Comparison of ENCODE assay signal across 19 cellular contexts in genomic region chr16:81277681-81278080, GRCh38. TPM values are rescaled to one million over a fixed set of nuclear protein-coding genes. Genes with fewer than 3 reads are reported as not detected.
DNase-seq lines count a peak whose midpoint lies in the region; ATAC-seq and TF ChIP-seq lines count a peak whose summit lies in the region.
"Had no signal": no experiment of that assay in that cellular context is flagged by ENCODE, and none has a peak within 500 bp of the region (broad histone marks: within the 10 kb centered on the region; RNA-seq: fewer than 3 reads in every experiment).

No MANE protein-coding gene starts in this region.

- TF ChIP-seq CTCF in colonic mucosa (IDR thresholded peaks at IDR 0.05) (no peak), left lung (IDR thresholded peaks at IDR 0.05) (no peak), suprapubic skin (IDR thresholded peaks at IDR 0.05) (no peak), testis (IDR thresholded peaks at IDR 0.05) (no peak)

- intact Hi-C loops in colonic mucosa (cut with DNase I): no loop called here
- intact Hi-C loops in left lung (cut with DNase I): no loop called here
- intact Hi-C loops in testis (cut with DNase I; ENCODE audit: low total_unique reads): no loop called here

- TF ChIP-seq EP300 in Ishikawa (IDR thresholded peaks at IDR 0.05; ENCODE audit: borderline replicate concordance) (no peak), suprapubic skin (IDR thresholded peaks at IDR 0.05) (no peak)

- TF ChIP-seq RAD21 in Ishikawa (IDR thresholded peaks at IDR 0.05; ENCODE audit: low read depth): no peak

- TF ChIP-seq POLR2A in suprapubic skin (IDR thresholded peaks at IDR 0.05) (no peak), testis (IDR thresholded peaks at IDR 0.05) (no peak)

- H3K9ac ChIP-seq in colonic mucosa (ENCODE audit: low read depth in 2 of 2, low read length in 2 of 2): peak overlapping the region in 1 of 2 donors; percentile 7

- H3K4me3 ChIP-seq in colonic mucosa (no peak overlapping the region), left lung (no peak overlapping the region), suprapubic skin (no peak overlapping the region), testis (no peak overlapping the region)
- H3K4me3 ChIP-seq: dorsolateral prefrontal cortex had no signal

- H3K9me3 ChIP-seq in colonic mucosa (no peaks in the 10 kb centered on the region), left lung (no peaks in the 10 kb centered on the region), suprapubic skin (no peaks in the 10 kb centered on the region), testis (no peaks in the 10 kb centered on the region)

- peak overlapping the region; percentile 59 for H3K27ac ChIP-seq in colonic mucosa
- H3K27ac ChIP-seq in left lung: no peak overlapping the region
- peak overlapping the region; percentile 79 for H3K27ac ChIP-seq in suprapubic skin
- H3K27ac ChIP-seq in testis: no peak overlapping the region

- peak; percentile 74 for ATAC-seq in left lung
- ATAC-seq: Right ventricle myocardium inferior had no signal

- WGBS in suprapubic skin: 41% methylated on average over 3 of the region's 3 CpGs
- 92 to 95% methylated on average over 3 of the region's 3 CpGs for WGBS in testis, 2 donors

- H3K36me3 ChIP-seq in colonic mucosa (no peaks in the 10 kb centered on the region), left lung (no peaks in the 10 kb centered on the region), suprapubic skin (no peaks in the 10 kb centered on the region), testis (ENCODE audit: low read depth, missing control alignments) (no peaks in the 10 kb centered on the region)

- H3K4me1 ChIP-seq in colonic mucosa (peaks cover 3% of the 10 kb centered on the region), left lung (no peaks in the 10 kb centered on the region), suprapubic skin (peaks cover 26% of the 10 kb centered on the region), testis (no peaks in the 10 kb centered on the region)

- H3K27me3 ChIP-seq in colonic mucosa (no peaks in the 10 kb centered on the region), left lung (no peaks in the 10 kb centered on the region), suprapubic skin (no peaks in the 10 kb centered on the region), testis (no peaks in the 10 kb centered on the region)
- H3K27me3 ChIP-seq: dorsolateral prefrontal cortex had no signal

- DNase-seq in colonic mucosa (peak; percentile 76), left lung (no peak), suprapubic skin (ENCODE audit: low spot score in 2 of 2) (no peak), testis (no peak), globus pallidus (ENCODE audit: low spot score) (no peak), CD1c-positive myeloid dendritic cell (ENCODE audit: extremely low spot score) (no peak)
- DNase-seq: activated CD4-positive, alpha-beta T cell treated with anti-CD3 and anti-CD28 coated beads, Interleukin-2, amount 10 ng/mL, durations not matched to agents 7 days and 5 days; activated effector memory CD4-positive, alpha-beta T cell treated with anti-CD3 and anti-CD28 coated beads, Interleukin-2, amount 50 U/mL, for 16 hours; dorsolateral prefrontal cortex; glutamatergic neuron; Kasumi-1; mesendoderm; NCI-H1417; NCI-H2171; NCI-H526 treated with DMSO at 0.1 percent for 48 hours; stimulated activated CD4-positive, alpha-beta T cell treated with anti-CD3 and anti-CD28 coated beads, Interleukin-12 subunit alpha, Interleukin-12 subunit beta, amount 100 ng/mL, for 4 hours; T-helper 1 cell had no signal

TF ChIP-seq in Ishikawa, 13 proteins besides CTCF, POLR2A, EP300 and RAD21:
- TF ChIP-seq YY1 (IDR thresholded peaks at IDR 0.05; ENCODE audit: low read depth): no peak
- no peak for TF ChIP-seq USF1 (IDR thresholded peaks at IDR 0.05)
- 0 out of 2 replicates have a peak, but pooled peaks have one; percentile 49 for TF ChIP-seq TEAD4 (IDR thresholded peaks at IDR 0.05)
- TF ChIP-seq FOXM1 (IDR thresholded peaks at IDR 0.05; ENCODE audit: borderline replicate concordance, low read depth): no peak
- no peak for TF ChIP-seq CREB1 (IDR thresholded peaks at IDR 0.05; ENCODE audit: low read depth)
- TF ChIP-seq TAF1 (IDR thresholded peaks at IDR 0.05; ENCODE audit: low read depth): no peak
- TF ChIP-seq NFIC (IDR thresholded peaks at IDR 0.05): no peak
- no peak for TF ChIP-seq MAX (IDR thresholded peaks at IDR 0.05)
- no peak for TF ChIP-seq REST (IDR thresholded peaks at IDR 0.05; ENCODE audit: low read depth)

RNA-seq across cellular contexts. Expression of gene GAN, which starts 37.1 kb away (rescaled TPM):
- total RNA-seq in colonic mucosa (10 to 100 TPM; 13.6 to 21.5 TPM), left lung (1 to 10 TPM; 7.9 to 8.1 TPM), suprapubic skin (100 to 1,000 TPM in 3 of 4 donors, 10 to 100 TPM in 1; 74.3 to 168 (median 130) TPM), testis (10 to 100 TPM; 10.7 to 10.9 TPM)
- 2.4 TPM for polyA plus RNA-seq in testis (ENCODE audit: insufficient read depth, low read depth, low replicate concordance)

RNA-seq across cellular contexts. Expression of gene BCO1, which starts 39.2 kb away (rescaled TPM):
- total RNA-seq in colonic mucosa (1 to 10 TPM; 2.1 to 6.1 TPM), left lung (under 1 TPM in 1 of 2 donors, not detected in 1; 0.50 TPM), suprapubic skin (under 1 TPM in 1 of 4 donors, not detected in 3; 0.26 TPM), testis (1 to 10 TPM in 1 of 2 donors, under 1 TPM in 1; 0.87 to 1.2 TPM)
- polyA plus RNA-seq in testis (ENCODE audit: insufficient read depth, low read depth, low replicate concordance): 0.62 TPM
- total RNA-seq: activated CD4-positive, alpha-beta T cell treated with anti-CD3 and anti-CD28 coated beads, Interleukin-2, amount 10 ng/mL, durations not matched to agents 7 days and 5 days; Right ventricle myocardium inferior had no signal

Comparison
In these comparisons a context has a peak if more than half of its experiments do, and no peak if none do; other contexts are left out.
1. H3K27ac ChIP-seq: peak in colonic mucosa (single experiment) and suprapubic skin (single experiment); none in left lung (0 of 2) and testis (0 of 2).